1 cellular context compared by ENCODE assay signal in the genomic region with DNA sequence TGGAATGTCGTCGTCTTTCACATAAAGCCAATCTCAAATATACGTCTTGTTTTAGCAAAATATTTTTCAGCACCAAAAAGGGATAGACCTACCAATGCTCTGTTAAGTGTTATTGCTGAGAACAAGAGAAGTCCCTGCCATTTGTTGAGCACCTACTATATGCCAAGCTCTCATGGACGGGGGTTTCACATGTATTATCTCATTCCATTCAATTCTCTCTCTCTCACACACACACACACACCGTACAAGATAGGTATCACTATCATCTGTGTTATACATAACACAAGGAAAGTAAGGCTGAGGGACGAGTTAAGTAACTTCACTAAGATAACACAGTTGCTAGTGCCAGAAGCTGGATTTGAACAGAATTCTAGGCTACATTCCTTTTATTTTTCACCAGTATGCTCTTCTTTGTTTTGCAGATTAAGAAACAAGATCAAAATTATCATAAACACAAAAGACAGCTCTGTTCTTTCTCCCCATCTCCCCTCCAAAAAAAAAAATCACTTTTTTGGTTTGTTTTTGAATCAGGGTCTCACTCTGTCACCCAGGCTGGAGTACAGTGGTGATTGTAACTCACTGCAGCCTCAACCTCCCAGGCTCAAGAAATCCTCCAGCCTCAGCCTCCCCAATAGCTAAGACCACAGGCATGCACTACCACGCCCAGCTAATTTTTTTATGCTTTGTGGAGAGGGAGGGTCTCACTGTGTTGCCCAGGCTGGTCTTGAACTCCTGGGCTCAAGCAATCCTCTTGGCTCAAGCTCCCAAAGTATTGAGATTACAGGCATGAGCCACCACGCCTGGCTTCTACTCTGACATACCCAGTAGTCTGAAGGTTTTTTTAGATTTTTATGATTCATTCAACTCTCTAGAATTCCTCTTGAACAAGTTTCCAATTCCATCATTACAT.
TF ChIP-seq lines count a peak whose summit lies in the region.

No MANE protein-coding gene starts in this region.

TF ChIP-seq in GM23338, 12 proteins besides CTCF, POLR2A, EP300 and RAD21 (continued from another document):
- TF ChIP-seq, protein P1, sequence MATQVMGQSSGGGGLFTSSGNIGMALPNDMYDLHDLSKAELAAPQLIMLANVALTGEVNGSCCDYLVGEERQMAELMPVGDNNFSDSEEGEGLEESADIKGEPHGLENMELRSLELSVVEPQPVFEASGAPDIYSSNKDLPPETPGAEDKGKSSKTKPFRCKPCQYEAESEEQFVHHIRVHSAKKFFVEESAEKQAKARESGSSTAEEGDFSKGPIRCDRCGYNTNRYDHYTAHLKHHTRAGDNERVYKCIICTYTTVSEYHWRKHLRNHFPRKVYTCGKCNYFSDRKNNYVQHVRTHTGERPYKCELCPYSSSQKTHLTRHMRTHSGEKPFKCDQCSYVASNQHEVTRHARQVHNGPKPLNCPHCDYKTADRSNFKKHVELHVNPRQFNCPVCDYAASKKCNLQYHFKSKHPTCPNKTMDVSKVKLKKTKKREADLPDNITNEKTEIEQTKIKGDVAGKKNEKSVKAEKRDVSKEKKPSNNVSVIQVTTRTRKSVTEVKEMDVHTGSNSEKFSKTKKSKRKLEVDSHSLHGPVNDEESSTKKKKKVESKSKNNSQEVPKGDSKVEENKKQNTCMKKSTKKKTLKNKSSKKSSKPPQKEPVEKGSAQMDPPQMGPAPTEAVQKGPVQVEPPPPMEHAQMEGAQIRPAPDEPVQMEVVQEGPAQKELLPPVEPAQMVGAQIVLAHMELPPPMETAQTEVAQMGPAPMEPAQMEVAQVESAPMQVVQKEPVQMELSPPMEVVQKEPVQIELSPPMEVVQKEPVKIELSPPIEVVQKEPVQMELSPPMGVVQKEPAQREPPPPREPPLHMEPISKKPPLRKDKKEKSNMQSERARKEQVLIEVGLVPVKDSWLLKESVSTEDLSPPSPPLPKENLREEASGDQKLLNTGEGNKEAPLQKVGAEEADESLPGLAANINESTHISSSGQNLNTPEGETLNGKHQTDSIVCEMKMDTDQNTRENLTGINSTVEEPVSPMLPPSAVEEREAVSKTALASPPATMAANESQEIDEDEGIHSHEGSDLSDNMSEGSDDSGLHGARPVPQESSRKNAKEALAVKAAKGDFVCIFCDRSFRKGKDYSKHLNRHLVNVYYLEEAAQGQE (IDR thresholded peaks at IDR 0.05; ENCODE audit: unreplicated experiment): no peak
- TF ChIP-seq STAT1 (IDR thresholded peaks at IDR 0.05; ENCODE audit: unreplicated experiment) (no peak), CREB1 (CRISPR knock-in tag; IDR thresholded peaks at IDR 0.05; ENCODE audit: low read depth) (no peak), ZNF331 (CRISPR knock-in tag; IDR thresholded peaks at IDR 0.05; ENCODE audit: low read depth) (no peak), EZH2 (IDR thresholded peaks at IDR 0.05; ENCODE audit: low read depth, unreplicated experiment) (no peak), JUNB (IDR thresholded peaks at IDR 0.05; ENCODE audit: unreplicated experiment) (no peak), ZNF114 (CRISPR knock-in tag; IDR thresholded peaks at IDR 0.05) (no peak)
- TF ChIP-seq, protein P2, sequence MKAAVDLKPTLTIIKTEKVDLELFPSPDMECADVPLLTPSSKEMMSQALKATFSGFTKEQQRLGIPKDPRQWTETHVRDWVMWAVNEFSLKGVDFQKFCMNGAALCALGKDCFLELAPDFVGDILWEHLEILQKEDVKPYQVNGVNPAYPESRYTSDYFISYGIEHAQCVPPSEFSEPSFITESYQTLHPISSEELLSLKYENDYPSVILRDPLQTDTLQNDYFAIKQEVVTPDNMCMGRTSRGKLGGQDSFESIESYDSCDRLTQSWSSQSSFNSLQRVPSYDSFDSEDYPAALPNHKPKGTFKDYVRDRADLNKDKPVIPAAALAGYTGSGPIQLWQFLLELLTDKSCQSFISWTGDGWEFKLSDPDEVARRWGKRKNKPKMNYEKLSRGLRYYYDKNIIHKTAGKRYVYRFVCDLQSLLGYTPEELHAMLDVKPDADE (IDR thresholded peaks at IDR 0.05): no peak
